In the genomic region with DNA sequence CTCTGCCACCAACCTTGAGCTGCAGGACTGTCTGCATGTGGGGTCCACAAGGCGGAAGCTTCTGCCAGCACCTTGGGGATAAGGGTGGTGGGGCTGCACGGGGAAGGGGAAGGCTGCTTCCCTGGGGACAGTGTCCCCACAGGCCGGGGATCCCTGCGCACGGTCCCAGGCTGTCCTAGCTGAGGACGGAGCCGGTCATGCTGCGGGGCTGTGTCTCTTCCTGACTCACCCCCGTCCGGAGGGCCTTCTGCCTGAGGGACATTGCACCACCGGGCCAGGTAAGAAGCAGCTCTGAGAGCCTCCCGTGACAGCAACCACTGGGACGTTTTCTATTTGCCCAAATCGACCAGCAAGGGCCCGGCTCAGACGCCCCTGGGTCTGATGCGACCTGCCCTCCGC, we compare ENCODE assay signal across 2 cellular contexts.
TF ChIP-seq lines count a peak whose summit lies in the region.

No MANE protein-coding gene starts in this region.

TF ChIP-seq in Ishikawa, 13 proteins besides CTCF, POLR2A, EP300 and RAD21:
- TF ChIP-seq FOXM1 (IDR thresholded peaks at IDR 0.05; ENCODE audit: borderline replicate concordance, low read depth) (no peak), ZBTB7A (IDR thresholded peaks at IDR 0.05; ENCODE audit: low read depth) (0 out of 2 replicates have a peak, but pooled peaks have one; percentile 2)
TF ChIP-seq in Ishikawa: peak in this region for 1.

TF ChIP-seq in GM12878, 131 proteins besides CTCF, POLR2A, EP300 and RAD21:
- TF ChIP-seq MTA2 (IDR thresholded peaks at IDR 0.05; ENCODE audit: low read depth) (no peak), TARDBP (IDR thresholded peaks at IDR 0.05; ENCODE audit: borderline replicate concordance) (no peak), ASH2L (IDR thresholded peaks at IDR 0.05; ENCODE audit: borderline replicate concordance, low read depth) (no peak), RBBP5 (conservative IDR thresholded peaks at IDR 0.05) (no peak), CHD4 (IDR thresholded peaks at IDR 0.05) (no peak)
- TF ChIP-seq, protein P1, sequence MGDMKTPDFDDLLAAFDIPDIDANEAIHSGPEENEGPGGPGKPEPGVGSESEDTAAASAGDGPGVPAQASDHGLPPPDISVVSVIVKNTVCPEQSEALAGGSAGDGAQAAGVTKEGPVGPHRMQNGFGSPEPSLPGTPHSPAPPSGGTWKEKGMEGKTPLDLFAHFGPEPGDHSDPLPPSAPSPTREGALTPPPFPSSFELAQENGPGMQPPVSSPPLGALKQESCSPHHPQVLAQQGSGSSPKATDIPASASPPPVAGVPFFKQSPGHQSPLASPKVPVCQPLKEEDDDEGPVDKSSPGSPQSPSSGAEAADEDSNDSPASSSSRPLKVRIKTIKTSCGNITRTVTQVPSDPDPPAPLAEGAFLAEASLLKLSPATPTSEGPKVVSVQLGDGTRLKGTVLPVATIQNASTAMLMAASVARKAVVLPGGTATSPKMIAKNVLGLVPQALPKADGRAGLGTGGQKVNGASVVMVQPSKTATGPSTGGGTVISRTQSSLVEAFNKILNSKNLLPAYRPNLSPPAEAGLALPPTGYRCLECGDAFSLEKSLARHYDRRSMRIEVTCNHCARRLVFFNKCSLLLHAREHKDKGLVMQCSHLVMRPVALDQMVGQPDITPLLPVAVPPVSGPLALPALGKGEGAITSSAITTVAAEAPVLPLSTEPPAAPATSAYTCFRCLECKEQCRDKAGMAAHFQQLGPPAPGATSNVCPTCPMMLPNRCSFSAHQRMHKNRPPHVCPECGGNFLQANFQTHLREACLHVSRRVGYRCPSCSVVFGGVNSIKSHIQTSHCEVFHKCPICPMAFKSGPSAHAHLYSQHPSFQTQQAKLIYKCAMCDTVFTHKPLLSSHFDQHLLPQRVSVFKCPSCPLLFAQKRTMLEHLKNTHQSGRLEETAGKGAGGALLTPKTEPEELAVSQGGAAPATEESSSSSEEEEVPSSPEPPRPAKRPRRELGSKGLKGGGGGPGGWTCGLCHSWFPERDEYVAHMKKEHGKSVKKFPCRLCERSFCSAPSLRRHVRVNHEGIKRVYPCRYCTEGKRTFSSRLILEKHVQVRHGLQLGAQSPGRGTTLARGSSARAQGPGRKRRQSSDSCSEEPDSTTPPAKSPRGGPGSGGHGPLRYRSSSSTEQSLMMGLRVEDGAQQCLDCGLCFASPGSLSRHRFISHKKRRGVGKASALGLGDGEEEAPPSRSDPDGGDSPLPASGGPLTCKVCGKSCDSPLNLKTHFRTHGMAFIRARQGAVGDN (IDR thresholded peaks at IDR 0.05) = no peak
